Comparison of ENCODE assay signal across 12 cellular contexts in the genomic region with DNA sequence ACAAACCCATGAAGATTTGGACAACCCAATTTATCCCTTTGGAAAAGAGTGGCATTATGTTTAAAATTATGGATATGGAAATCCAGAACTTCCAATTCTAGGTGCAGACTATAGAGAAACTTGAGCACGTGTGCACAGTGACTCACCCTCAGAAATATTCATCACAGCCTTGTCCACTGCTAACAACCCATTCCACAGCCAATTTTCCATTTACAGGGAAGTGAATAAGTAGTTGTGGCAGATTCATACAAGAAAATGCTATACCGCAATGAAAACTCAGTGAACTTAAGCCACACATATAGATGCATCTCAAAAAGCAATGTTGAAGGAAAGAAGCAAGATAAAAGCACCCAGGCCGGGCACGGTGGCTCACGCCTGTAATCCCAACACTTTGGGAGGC.
DNase-seq lines count a peak whose midpoint lies in the region; ATAC-seq and TF ChIP-seq lines count a peak whose summit lies in the region.
"Had no signal": no experiment of that assay in that cellular context is flagged by ENCODE, and none has a peak within 500 bp of the region (broad histone marks: within the 10 kb centered on the region; RNA-seq: fewer than 3 reads in every experiment).

No MANE protein-coding gene starts in this region.

- intact Hi-C loops in left colon (cut with DNase I, micrococcal nuclease) = no loop called here

- DNase-seq in AG08395 (ENCODE audit: low spot score) = peak; percentile 76
- peak; percentile 65 to 78 for DNase-seq in cardiac fibroblast (ENCODE audit: low read depth in 2 of 2)
- DNase-seq in kidney tubule cell (ENCODE audit: low spot score) = peak; percentile 69
- no peak for DNase-seq in NCI-H1092 treated with DMSO at 0.1 percent for 48 hours (lab: John Stamatoyannopoulos, UW)
- no peak for DNase-seq in left colon
- no peak for DNase-seq in middle frontal gyrus (ENCODE audit: extremely low spot score, low spot score)
- no peak for DNase-seq in activated CD8-positive, alpha-beta T cell treated with anti-CD3 and anti-CD28 coated beads, Interleukin-2, amount 10 ng/mL, durations not matched to agents 7 days and 5 days
- DNase-seq: AML-193; anterior cingulate cortex; left ventricle myocardium inferior; stimulated activated CD4-positive, alpha-beta T cell treated with anti-CD3 and anti-CD28 coated beads, Interleukin-4, amount 100 ng/mL, for 4 hours had no signal

- TF ChIP-seq EP300 in Ishikawa (IDR thresholded peaks at IDR 0.05; ENCODE audit: borderline replicate concordance) = no peak

- no peak for TF ChIP-seq RAD21 in Ishikawa (IDR thresholded peaks at IDR 0.05; ENCODE audit: low read depth)

- peaks cover 18% of the 10 kb centered on the region for H3K27me3 Mint-ChIP-seq in activated CD8-positive, alpha-beta T cell treated with anti-CD3 and anti-CD28 coated beads, Interleukin-2, amount 10 ng/mL, durations not matched to agents 7 days and 5 days (ENCODE audit: low read depth)

- POLR2A ChIA-PET in activated CD8-positive, alpha-beta T cell treated with anti-CD3 and anti-CD28 coated beads, Interleukin-2, amount 10 ng/mL, durations not matched to agents 7 days and 5 days (lab: Charles Lee) = no interaction called here

- no peak overlapping the region for H3K4me3 Mint-ChIP-seq in activated CD8-positive, alpha-beta T cell treated with anti-CD3 and anti-CD28 coated beads, Interleukin-2, amount 10 ng/mL, durations not matched to agents 7 days and 5 days

- no peaks in the 10 kb centered on the region for H3K9me3 Mint-ChIP-seq in activated CD8-positive, alpha-beta T cell treated with anti-CD3 and anti-CD28 coated beads, Interleukin-2, amount 10 ng/mL, durations not matched to agents 7 days and 5 days (ENCODE audit: insufficient read depth)

- no peak overlapping the region for H3K27ac Mint-ChIP-seq in activated CD8-positive, alpha-beta T cell treated with anti-CD3 and anti-CD28 coated beads, Interleukin-2, amount 10 ng/mL, durations not matched to agents 7 days and 5 days

- peaks cover 12% of the 10 kb centered on the region for H3K4me1 Mint-ChIP-seq in activated CD8-positive, alpha-beta T cell treated with anti-CD3 and anti-CD28 coated beads, Interleukin-2, amount 10 ng/mL, durations not matched to agents 7 days and 5 days (ENCODE audit: low read depth)

- TF ChIP-seq CTCF in cardiac fibroblast (IDR thresholded peaks at IDR 0.05; ENCODE audit: low read depth, low read length) = no peak

- no peak for ATAC-seq in left colon
- ATAC-seq in activated CD8-positive, alpha-beta T cell treated with anti-CD3 and anti-CD28 coated beads, Interleukin-2, amount 10 ng/mL, durations not matched to agents 7 days and 5 days = no peak

- CTCF ChIA-PET in activated CD8-positive, alpha-beta T cell treated with anti-CD3 and anti-CD28 coated beads, Interleukin-2, amount 10 ng/mL, durations not matched to agents 7 days and 5 days (lab: Charles Lee) = no interaction called here

- H3K36me3 Mint-ChIP-seq in activated CD8-positive, alpha-beta T cell treated with anti-CD3 and anti-CD28 coated beads, Interleukin-2, amount 10 ng/mL, durations not matched to agents 7 days and 5 days (ENCODE audit: low read depth) = no peaks in the 10 kb centered on the region

- no peak overlapping the region for H3K4me3 ChIP-seq in cardiac fibroblast (replicated peaks in 1 of 2; ENCODE audit: low read depth in 2 of 2, low read length in 2 of 2)
- H3K4me3 ChIP-seq: left ventricle myocardium inferior had no signal

TF ChIP-seq in Ishikawa, 13 proteins besides CTCF, POLR2A, EP300 and RAD21:
- TF ChIP-seq YY1 (IDR thresholded peaks at IDR 0.05; ENCODE audit: low read depth) (no peak), CREB1 (IDR thresholded peaks at IDR 0.05; ENCODE audit: low read depth) (no peak), TAF1 (IDR thresholded peaks at IDR 0.05; ENCODE audit: low read depth) (no peak), CEBPB (IDR thresholded peaks at IDR 0.05) (no peak), FOXM1 (IDR thresholded peaks at IDR 0.05; ENCODE audit: borderline replicate concordance, low read depth) (no peak), ZBTB7A (IDR thresholded peaks at IDR 0.05; ENCODE audit: low read depth) (no peak), EGR1 (IDR thresholded peaks at IDR 0.05) (no peak), TCF12 (IDR thresholded peaks at IDR 0.05; ENCODE audit: low read depth) (no peak), TEAD4 (IDR thresholded peaks at IDR 0.05) (peak; percentile 23; the same call in 1 of the 2 replicates), NFIC (IDR thresholded peaks at IDR 0.05) (no peak)
- TF ChIP-seq, protein P1, sequence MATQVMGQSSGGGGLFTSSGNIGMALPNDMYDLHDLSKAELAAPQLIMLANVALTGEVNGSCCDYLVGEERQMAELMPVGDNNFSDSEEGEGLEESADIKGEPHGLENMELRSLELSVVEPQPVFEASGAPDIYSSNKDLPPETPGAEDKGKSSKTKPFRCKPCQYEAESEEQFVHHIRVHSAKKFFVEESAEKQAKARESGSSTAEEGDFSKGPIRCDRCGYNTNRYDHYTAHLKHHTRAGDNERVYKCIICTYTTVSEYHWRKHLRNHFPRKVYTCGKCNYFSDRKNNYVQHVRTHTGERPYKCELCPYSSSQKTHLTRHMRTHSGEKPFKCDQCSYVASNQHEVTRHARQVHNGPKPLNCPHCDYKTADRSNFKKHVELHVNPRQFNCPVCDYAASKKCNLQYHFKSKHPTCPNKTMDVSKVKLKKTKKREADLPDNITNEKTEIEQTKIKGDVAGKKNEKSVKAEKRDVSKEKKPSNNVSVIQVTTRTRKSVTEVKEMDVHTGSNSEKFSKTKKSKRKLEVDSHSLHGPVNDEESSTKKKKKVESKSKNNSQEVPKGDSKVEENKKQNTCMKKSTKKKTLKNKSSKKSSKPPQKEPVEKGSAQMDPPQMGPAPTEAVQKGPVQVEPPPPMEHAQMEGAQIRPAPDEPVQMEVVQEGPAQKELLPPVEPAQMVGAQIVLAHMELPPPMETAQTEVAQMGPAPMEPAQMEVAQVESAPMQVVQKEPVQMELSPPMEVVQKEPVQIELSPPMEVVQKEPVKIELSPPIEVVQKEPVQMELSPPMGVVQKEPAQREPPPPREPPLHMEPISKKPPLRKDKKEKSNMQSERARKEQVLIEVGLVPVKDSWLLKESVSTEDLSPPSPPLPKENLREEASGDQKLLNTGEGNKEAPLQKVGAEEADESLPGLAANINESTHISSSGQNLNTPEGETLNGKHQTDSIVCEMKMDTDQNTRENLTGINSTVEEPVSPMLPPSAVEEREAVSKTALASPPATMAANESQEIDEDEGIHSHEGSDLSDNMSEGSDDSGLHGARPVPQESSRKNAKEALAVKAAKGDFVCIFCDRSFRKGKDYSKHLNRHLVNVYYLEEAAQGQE (IDR thresholded peaks at IDR 0.05; ENCODE audit: low read depth) = no peak
- TF ChIP-seq, protein P2, sequence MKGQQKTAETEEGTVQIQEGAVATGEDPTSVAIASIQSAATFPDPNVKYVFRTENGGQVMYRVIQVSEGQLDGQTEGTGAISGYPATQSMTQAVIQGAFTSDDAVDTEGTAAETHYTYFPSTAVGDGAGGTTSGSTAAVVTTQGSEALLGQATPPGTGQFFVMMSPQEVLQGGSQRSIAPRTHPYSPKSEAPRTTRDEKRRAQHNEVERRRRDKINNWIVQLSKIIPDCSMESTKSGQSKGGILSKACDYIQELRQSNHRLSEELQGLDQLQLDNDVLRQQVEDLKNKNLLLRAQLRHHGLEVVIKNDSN (IDR thresholded peaks at IDR 0.05) = peak; percentile 77
- TF ChIP-seq, protein P3, sequence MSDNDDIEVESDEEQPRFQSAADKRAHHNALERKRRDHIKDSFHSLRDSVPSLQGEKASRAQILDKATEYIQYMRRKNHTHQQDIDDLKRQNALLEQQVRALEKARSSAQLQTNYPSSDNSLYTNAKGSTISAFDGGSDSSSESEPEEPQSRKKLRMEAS (IDR thresholded peaks at IDR 0.05) = peak; percentile 50; the same call in 1 of the 2 replicates
TF ChIP-seq in Ishikawa: peak in this region for 3.

Comparison
In these comparisons a context has a peak if more than half of its experiments do, and no peak if none do; other contexts are left out.
1. DNase-seq: peak in AG08395 (single experiment), cardiac fibroblast (2 of 2) and kidney tubule cell (single experiment); none in NCI-H1092 treated with DMSO at 0.1 percent for 48 hours (single experiment), left colon (0 of 2), middle frontal gyrus (single experiment) and activated CD8-positive, alpha-beta T cell treated with anti-CD3 and anti-CD28 coated beads, Interleukin-2, amount 10 ng/mL, durations not matched to agents 7 days and 5 days (single experiment).